In genomic region chr20:62364911-62365736, GRCh38 we compare ENCODE assay signal across 1 cellular context.
TF ChIP-seq lines count a peak whose summit lies in the region.

No MANE protein-coding gene starts in this region.

TF ChIP-seq in H1, 55 proteins besides CTCF, POLR2A, EP300 and RAD21:
- no peak for TF ChIP-seq ZNF274 (IDR thresholded peaks at IDR 0.05; ENCODE audit: borderline replicate concordance, extremely low read depth, low read length)
- no peak for TF ChIP-seq TBP (IDR thresholded peaks at IDR 0.05; ENCODE audit: low read depth, low read length)
- no peak for TF ChIP-seq RBBP5 (IDR thresholded peaks at IDR 0.05; ENCODE audit: borderline replicate concordance, low read depth, low read length)
- no peak for TF ChIP-seq JUND (IDR thresholded peaks at IDR 0.05; ENCODE audit: low read length)
- no peak for TF ChIP-seq SIRT6 (IDR thresholded peaks at IDR 0.05; ENCODE audit: low read length)
- TF ChIP-seq USF2 (IDR thresholded peaks at IDR 0.05; ENCODE audit: low read length) = no peak
- TF ChIP-seq YY1 (IDR thresholded peaks at IDR 0.05; ENCODE audit: low read depth, low read length) = no peak
- TF ChIP-seq EGR1 (IDR thresholded peaks at IDR 0.05; ENCODE audit: borderline replicate concordance, low read depth, low read length) = no peak
- TF ChIP-seq CHD1 (IDR thresholded peaks at IDR 0.05; ENCODE audit: low read depth, low read length) = no peak
- no peak for TF ChIP-seq POLR2AphosphoS5 (IDR thresholded peaks at IDR 0.05; ENCODE audit: low read depth, low read length)
- TF ChIP-seq JUN (IDR thresholded peaks at IDR 0.05; ENCODE audit: low read depth, low read length) = no peak
